Comparison of ENCODE assay signal across 8 cellular contexts in the genomic region with DNA sequence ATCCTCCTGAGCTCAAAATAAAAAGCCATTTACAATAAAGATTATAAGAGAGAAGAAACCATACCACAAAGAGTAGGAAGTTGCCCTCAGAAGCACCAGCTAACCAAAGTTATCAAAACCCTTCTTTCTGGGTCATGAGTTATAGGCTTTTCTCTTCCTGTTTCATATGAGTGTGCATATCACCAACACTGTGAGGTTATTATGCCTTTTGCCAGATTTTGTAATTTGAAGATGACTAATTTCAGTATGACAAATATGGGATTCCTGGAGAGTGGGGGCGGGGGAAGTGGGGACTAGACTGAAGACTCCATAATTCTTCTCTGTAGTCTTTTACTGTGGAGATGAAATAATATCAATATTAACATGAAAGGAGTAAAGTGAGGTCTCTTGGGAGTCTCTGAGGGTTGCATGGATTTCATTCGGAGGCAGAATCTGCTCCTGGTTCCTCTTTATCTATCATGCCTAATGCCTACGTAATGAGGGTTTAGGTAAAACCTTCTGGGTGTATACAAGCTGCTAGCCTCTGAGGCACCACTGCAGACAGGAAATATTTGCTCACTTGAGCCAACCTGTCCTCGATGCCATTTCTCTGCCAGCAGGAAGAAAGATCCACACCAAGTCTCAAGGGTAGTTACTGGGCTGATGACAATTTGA. TPM values are rescaled to one million over a fixed set of nuclear protein-coding genes. Genes with fewer than 3 reads are reported as not detected.
DNase-seq lines count a peak whose midpoint lies in the region; ATAC-seq, FAIRE-seq and TF ChIP-seq lines count a peak whose summit lies in the region.

No MANE protein-coding gene starts in this region.

- H3K36me3 ChIP-seq in KOPT-K1 (ENCODE audit: insufficient read depth, low read length) (peaks cover 24% of the 10 kb centered on the region), neutrophil (peaks cover 14% of the 10 kb centered on the region), upper lobe of left lung (peaks cover 0 to 19% (median 7%) of the 10 kb centered on the region in 4 donors)

- H3K27me3 ChIP-seq in neutrophil, result no peaks in the 10 kb centered on the region
- no peaks in the 10 kb centered on the region for H3K27me3 ChIP-seq in upper lobe of left lung

- ATAC-seq in activated CD4-positive, CD25-positive, alpha-beta regulatory T cell treated with anti-CD3 and anti-CD28 coated beads, Interleukin-2, amount 50 U/mL, for 24 hours, result peak; percentile 34 to 46
- peak in 1 of 2 donors; percentile 49 for ATAC-seq in upper lobe of left lung (ENCODE audit: low FRiP score in 2 of 2)

- no peaks in the 10 kb centered on the region for H3K9me3 ChIP-seq in KOPT-K1 (ENCODE audit: insufficient read depth, low read length, poor library complexity, severe bottlenecking)
- no peaks in the 10 kb centered on the region for H3K9me3 ChIP-seq in neutrophil
- no peaks in the 10 kb centered on the region for H3K9me3 ChIP-seq in upper lobe of left lung

- H3K4me1 ChIP-seq in neutrophil (ENCODE audit: control insufficient read depth in 1 of 2, insufficient read depth in 1 of 2, low read depth in 1 of 2, low read length in 1 of 2) (peaks cover 41 to 45% of the 10 kb centered on the region in 2 experiments), upper lobe of left lung (peaks cover 34 to 39% (median 37%) of the 10 kb centered on the region in 4 donors)

- in situ Hi-C loops in ACHN (cut with HindIII; ENCODE audit: low pct_ligation_motif_present, low pct_unique_long_range_greater_than_20kb, low sequenced_read_pairs), result no loop called here

- 50 to 57% methylated on average over 4 of the region's 4 CpGs for WGBS in upper lobe of left lung, 2 donors

- DNase-seq in ACHN, result peak; percentile 86
- no peak for DNase-seq in GM19239 (ENCODE audit: insufficient read length, low spot score)
- no peak for DNase-seq in coronary artery (ENCODE audit: low spot score)
- peak in 1 of 2 donors; percentile 36 for DNase-seq in upper lobe of left lung
- no peak for DNase-seq in NCI-H748 (lab: John Stamatoyannopoulos, UW; ENCODE audit: unreplicated experiment)

- no peak for TF ChIP-seq POLR2A in upper lobe of left lung (IDR thresholded peaks at IDR 0.05)

- TF ChIP-seq CTCF in coronary artery (IDR thresholded peaks at IDR 0.05) (no peak), neutrophil (IDR thresholded peaks at IDR 0.05) (no peak), upper lobe of left lung (IDR thresholded peaks at IDR 0.05) (no peak)

- peak in 1 of 4 donors; percentile 22 for TF ChIP-seq EP300 in upper lobe of left lung (IDR thresholded peaks at IDR 0.05)

- H3K4me3 ChIP-seq in coronary artery (peak overlapping the region; percentile 48), neutrophil (ENCODE audit: low read depth in 1 of 2, low read length in 1 of 2) (no peak overlapping the region), upper lobe of left lung (peak overlapping the region in 2 of 4 donors; percentile 4 to 6)

- peak overlapping the region; percentile 99 for H3K27ac ChIP-seq in KOPT-K1 (ENCODE audit: low read depth, low read length, poor library complexity, severe bottlenecking)
- H3K27ac ChIP-seq in coronary artery, result peak overlapping the region; percentile 48 to 85
- H3K27ac ChIP-seq in neutrophil, result peak overlapping the region; percentile 98
- peak overlapping the region; percentile 65 to 100 (median 85) for H3K27ac ChIP-seq in upper lobe of left lung

- FAIRE-seq in GM19239 (lab: Jason Lieb, UNC), result peak; percentile 95

RNA-seq across cellular contexts. Expression of a gene that starts 2.1 kb away (rescaled TPM):
- 10 to 100 TPM; 17.2 to 52.8 (median 34.1) TPM for total RNA-seq in upper lobe of left lung

RNA-seq across cellular contexts. Expression of a gene that starts 5.3 kb away (rescaled TPM):
- total RNA-seq in upper lobe of left lung, result 10 to 100 TPM; 21.0 to 53.2 (median 40.9) TPM

RNA-seq across cellular contexts. Expression of a gene that starts 48.9 kb away (rescaled TPM):
- total RNA-seq in upper lobe of left lung, result 1 to 10 TPM in 5 of 6 donors, under 1 TPM in 1; 0.33 to 5.4 (median 1.4) TPM
